8 cellular contexts compared by ENCODE assay signal in genomic region chr1:62384276-62385005, GRCh38. TPM values are rescaled to one million over a fixed set of nuclear protein-coding genes. Genes with fewer than 3 reads are reported as not detected.
DNase-seq lines count a peak whose midpoint lies in the region; ATAC-seq and TF ChIP-seq lines count a peak whose summit lies in the region.

No MANE protein-coding gene starts in this region.

- TF ChIP-seq CTCF in neural progenitor cell (IDR thresholded peaks at IDR 0.05) (no peak), WTC11 (IDR thresholded peaks at IDR 0.05) (no peak)

- peaks cover 3% of the 10 kb centered on the region for H3F3A ChIP-seq in neural progenitor cell (ENCODE audit: low read depth)

- no peaks in the 10 kb centered on the region for H3K79me2 ChIP-seq in neural progenitor cell (ENCODE audit: low read depth)

- H4K20me1 ChIP-seq in neural progenitor cell (ENCODE audit: low read depth) = no peaks in the 10 kb centered on the region

- H3K4me3 ChIP-seq in neural progenitor cell = no peak overlapping the region

- no peak overlapping the region for H3K27ac ChIP-seq in neural progenitor cell

- H3K27ac Mint-ChIP-seq in neural progenitor cell (no peak overlapping the region), WTC11 (no peak overlapping the region)

- H3K27me3 Mint-ChIP-seq in neural progenitor cell (ENCODE audit: insufficient read depth, low read depth) = no peaks in the 10 kb centered on the region
- H3K27me3 Mint-ChIP-seq in WTC11 (ENCODE audit: low read depth) = no peaks in the 10 kb centered on the region

- H3K36me3 Mint-ChIP-seq in neural progenitor cell (no peaks in the 10 kb centered on the region), WTC11 (no peaks in the 10 kb centered on the region)

- H3K4me1 Mint-ChIP-seq in neural progenitor cell = peaks cover 14% of the 10 kb centered on the region
- peaks cover 13% of the 10 kb centered on the region for H3K4me1 Mint-ChIP-seq in WTC11

- no peaks in the 10 kb centered on the region for H3K36me3 ChIP-seq in neural progenitor cell

- no peak overlapping the region for H3K4me3 Mint-ChIP-seq in neural progenitor cell
- H3K4me3 Mint-ChIP-seq in WTC11 = no peak overlapping the region

- H3K9ac ChIP-seq in neural progenitor cell = no peak overlapping the region

- H3K9me3 Mint-ChIP-seq in neural progenitor cell = peaks cover 2% of the 10 kb centered on the region
- H3K9me3 Mint-ChIP-seq in WTC11 = peaks cover 4% of the 10 kb centered on the region; the same call in 1 of the 2 replicates

- peaks cover 14% of the 10 kb centered on the region for H3K4me1 ChIP-seq in neural progenitor cell

- DNase-seq in DMS79 (lab: John Stamatoyannopoulos, UW) (peak; percentile 94), NCI-H2171 treated with DMSO at 0.1 percent for 48 hours (lab: John Stamatoyannopoulos, UW) (peak; percentile 98), dedifferentiated amniotic fluid mesenchymal stem cell (ENCODE audit: extremely low spot score) (peak; percentile 96), neural progenitor cell (ENCODE audit: low spot score) (no peak), WTC11 (ENCODE audit: low spot score) (no peak), islet precursor cell (no peak)
- DNase-seq in activated CD4-positive, CD25-positive, alpha-beta regulatory T cell (lab: John Stamatoyannopoulos, UW) = no peak
- no peak for DNase-seq in activated CD4-positive, alpha-beta T cell treated with anti-CD3 and anti-CD28 coated beads for 48 hours

- no peaks in the 10 kb centered on the region for H3K27me3 ChIP-seq in neural progenitor cell

- CTCF ChIA-PET in WTC11 (lab: Charles Lee) = no interaction called here

- H3K4me2 ChIP-seq in neural progenitor cell = no peak overlapping the region

- POLR2A ChIA-PET in WTC11 (lab: Charles Lee) = no interaction called here

- H3K9me3 ChIP-seq in neural progenitor cell (ENCODE audit: low read depth) = no peaks in the 10 kb centered on the region

- H2AFZ ChIP-seq in neural progenitor cell (replicated peaks) = peak overlapping the region; percentile 61

- ATAC-seq in WTC11 = no peak

TF ChIP-seq in WTC11, 78 proteins besides CTCF, POLR2A, EP300 and RAD21:
- TF ChIP-seq RORB (CRISPR knock-in tag; IDR thresholded peaks at IDR 0.05) = no peak
- TF ChIP-seq KAT7 (CRISPR knock-in tag; IDR thresholded peaks at IDR 0.05; ENCODE audit: borderline replicate concordance) = no peak
- TF ChIP-seq GABPB1 (CRISPR knock-in tag; IDR thresholded peaks at IDR 0.05) = no peak
- no peak for TF ChIP-seq MYBL2 (CRISPR knock-in tag; IDR thresholded peaks at IDR 0.05)
- TF ChIP-seq ZNF281 (CRISPR knock-in tag; IDR thresholded peaks at IDR 0.05) = no peak
- TF ChIP-seq ELF4 (CRISPR knock-in tag; IDR thresholded peaks at IDR 0.05; ENCODE audit: low read depth) = no peak
- TF ChIP-seq ZNF416 (CRISPR knock-in tag; IDR thresholded peaks at IDR 0.05) = no peak
- TF ChIP-seq, protein P1, sequence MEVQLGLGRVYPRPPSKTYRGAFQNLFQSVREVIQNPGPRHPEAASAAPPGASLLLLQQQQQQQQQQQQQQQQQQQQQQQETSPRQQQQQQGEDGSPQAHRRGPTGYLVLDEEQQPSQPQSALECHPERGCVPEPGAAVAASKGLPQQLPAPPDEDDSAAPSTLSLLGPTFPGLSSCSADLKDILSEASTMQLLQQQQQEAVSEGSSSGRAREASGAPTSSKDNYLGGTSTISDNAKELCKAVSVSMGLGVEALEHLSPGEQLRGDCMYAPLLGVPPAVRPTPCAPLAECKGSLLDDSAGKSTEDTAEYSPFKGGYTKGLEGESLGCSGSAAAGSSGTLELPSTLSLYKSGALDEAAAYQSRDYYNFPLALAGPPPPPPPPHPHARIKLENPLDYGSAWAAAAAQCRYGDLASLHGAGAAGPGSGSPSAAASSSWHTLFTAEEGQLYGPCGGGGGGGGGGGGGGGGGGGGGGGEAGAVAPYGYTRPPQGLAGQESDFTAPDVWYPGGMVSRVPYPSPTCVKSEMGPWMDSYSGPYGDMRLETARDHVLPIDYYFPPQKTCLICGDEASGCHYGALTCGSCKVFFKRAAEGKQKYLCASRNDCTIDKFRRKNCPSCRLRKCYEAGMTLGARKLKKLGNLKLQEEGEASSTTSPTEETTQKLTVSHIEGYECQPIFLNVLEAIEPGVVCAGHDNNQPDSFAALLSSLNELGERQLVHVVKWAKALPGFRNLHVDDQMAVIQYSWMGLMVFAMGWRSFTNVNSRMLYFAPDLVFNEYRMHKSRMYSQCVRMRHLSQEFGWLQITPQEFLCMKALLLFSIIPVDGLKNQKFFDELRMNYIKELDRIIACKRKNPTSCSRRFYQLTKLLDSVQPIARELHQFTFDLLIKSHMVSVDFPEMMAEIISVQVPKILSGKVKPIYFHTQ (CRISPR knock-in tag; IDR thresholded peaks at IDR 0.05) = no peak
- TF ChIP-seq, protein P2, sequence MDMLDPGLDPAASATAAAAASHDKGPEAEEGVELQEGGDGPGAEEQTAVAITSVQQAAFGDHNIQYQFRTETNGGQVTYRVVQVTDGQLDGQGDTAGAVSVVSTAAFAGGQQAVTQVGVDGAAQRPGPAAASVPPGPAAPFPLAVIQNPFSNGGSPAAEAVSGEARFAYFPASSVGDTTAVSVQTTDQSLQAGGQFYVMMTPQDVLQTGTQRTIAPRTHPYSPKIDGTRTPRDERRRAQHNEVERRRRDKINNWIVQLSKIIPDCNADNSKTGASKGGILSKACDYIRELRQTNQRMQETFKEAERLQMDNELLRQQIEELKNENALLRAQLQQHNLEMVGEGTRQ (CRISPR knock-in tag; IDR thresholded peaks at IDR 0.05) = no peak
- TF ChIP-seq TCF7 (CRISPR knock-in tag; IDR thresholded peaks at IDR 0.05; ENCODE audit: low read depth) = no peak
- no peak for TF ChIP-seq PRRX2 (CRISPR knock-in tag; IDR thresholded peaks at IDR 0.05)
- no peak for TF ChIP-seq ZNF232 (CRISPR knock-in tag; IDR thresholded peaks at IDR 0.05)
- no peak for TF ChIP-seq ZBTB43 (CRISPR knock-in tag; IDR thresholded peaks at IDR 0.05)
- TF ChIP-seq STAT6 (CRISPR knock-in tag; conservative IDR thresholded peaks at IDR 0.05; ENCODE audit: low read depth) = no peak

RNA-seq across cellular contexts. Expression of gene USP1, which starts 52.4 kb away (rescaled TPM):
- 67.7 and 106 TPM in 2 replicates for total RNA-seq in neural progenitor cell (ENCODE audit: low replicate concordance)
- total RNA-seq in WTC11 (2021) = 34.6 to 37.4 TPM (median 35.2 TPM) in 3 replicates

Comparison
In these comparisons a context has a peak if more than half of its experiments do, and no peak if none do; other contexts are left out.
1. DNase-seq: peak in DMS79 (single experiment), NCI-H2171 treated with DMSO at 0.1 percent for 48 hours (single experiment) and dedifferentiated amniotic fluid mesenchymal stem cell (single experiment); none in neural progenitor cell (single experiment), WTC11 (single experiment), activated CD4-positive, CD25-positive, alpha-beta regulatory T cell (0 of 4), islet precursor cell (single experiment) and activated CD4-positive, alpha-beta T cell treated with anti-CD3 and anti-CD28 coated beads for 48 hours (single experiment).